ENCODE assay signal across 26 cellular contexts in the genomic region with DNA sequence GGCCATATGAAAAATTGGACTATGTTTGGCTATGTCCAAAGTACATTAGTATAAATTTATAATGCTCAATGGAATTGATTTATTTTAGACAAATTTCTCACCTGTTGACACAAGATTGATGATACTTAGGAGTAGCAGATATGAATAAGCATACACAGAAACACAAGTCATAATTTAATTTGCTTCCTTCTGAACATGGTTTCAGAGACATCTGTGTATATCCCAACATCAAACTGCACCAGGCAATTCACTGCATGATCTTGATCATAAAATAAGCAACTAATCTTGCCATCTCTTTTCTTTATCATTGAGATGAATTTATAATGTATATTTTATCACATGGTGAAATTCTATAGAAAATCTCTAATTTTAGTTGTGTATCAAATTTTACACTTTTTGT. TPM values are rescaled to one million over a fixed set of nuclear protein-coding genes. Genes with fewer than 3 reads are reported as not detected.
"Had no signal": no experiment of that assay in that cellular context is flagged by ENCODE, and none has a peak within 500 bp of the region (broad histone marks: within the 10 kb centered on the region; RNA-seq: fewer than 3 reads in every experiment).

No MANE protein-coding gene starts in this region.

- H3K36me3 Mint-ChIP-seq: WTC11 had no signal

- ATAC-seq: activated CD4-positive, alpha-beta T cell treated with anti-CD3 and anti-CD28 coated beads for 36 hours; gastrocnemius medialis; left lung; naive thymus-derived CD4-positive, alpha-beta T cell; WTC11 had no signal

- H3K4me1 ChIP-seq: esophagus squamous epithelium, gastrocnemius medialis, left lung, stomach, suprapubic skin, transverse colon had no signal

- H3K27ac Mint-ChIP-seq: activated CD4-positive, alpha-beta T cell treated with anti-CD3 and anti-CD28 coated beads for 36 hours; activated naive CD4-positive, alpha-beta T cell treated with anti-CD3 and anti-CD28 coated beads for 36 hours; activated naive CD8-positive, alpha-beta T cell treated with anti-CD3 and anti-CD28 coated beads, Interleukin-2, amount 10 ng/mL, durations not matched to agents 7 days and 5 days; endodermal cell; naive thymus-derived CD4-positive, alpha-beta T cell; progenitor cell of endocrine pancreas; WTC11 had no signal

- DNase-seq: activated CD4-positive, alpha-beta T cell treated with anti-CD3 and anti-CD28 coated beads for 36 hours; activated CD4-positive, alpha-beta T cell treated with anti-CD3 and anti-CD28 coated beads, Interleukin-2, amount 50 U/mL, for 4 hours; activated effector memory CD4-positive, alpha-beta T cell treated with Interleukin-2 at 50 U/mL for 16 hours; activated naive CD4-positive, alpha-beta T cell treated with anti-CD3 and anti-CD28 coated beads for 36 hours; activated naive CD8-positive, alpha-beta T cell treated with anti-CD3 and anti-CD28 coated beads, Interleukin-2, amount 10 ng/mL, durations not matched to agents 7 days and 5 days; activated T-cell treated with anti-CD3 and anti-CD28 coated beads, Interleukin-2, amount 50 U/mL, for 48 hours; amniotic stem cell; cortex of kidney; endodermal cell; esophagus squamous epithelium; gastrocnemius medialis; hippocampal formation; kidney glomerular epithelial cell; left lung; naive thymus-derived CD4-positive, alpha-beta T cell; retina; stomach; T1000; transverse colon; uterus had no signal

- H3K4me3 ChIP-seq: esophagus squamous epithelium, gastrocnemius medialis, left lung, lung, stomach, suprapubic skin, transverse colon, uterus had no signal

- H3K27me3 Mint-ChIP-seq: activated CD4-positive, alpha-beta T cell treated with anti-CD3 and anti-CD28 coated beads for 36 hours; activated naive CD8-positive, alpha-beta T cell treated with anti-CD3 and anti-CD28 coated beads, Interleukin-2, amount 10 ng/mL, durations not matched to agents 7 days and 5 days; naive thymus-derived CD4-positive, alpha-beta T cell had no signal

- H3K4me1 Mint-ChIP-seq: endodermal cell, WTC11 had no signal

- H3K9me3 ChIP-seq: esophagus squamous epithelium, gastrocnemius medialis, left lung, stomach, suprapubic skin, transverse colon, uterus had no signal

- H3K27ac ChIP-seq: esophagus squamous epithelium, gastrocnemius medialis, left lung, suprapubic skin, uterus had no signal

- H3K9me3 Mint-ChIP-seq: activated naive CD4-positive, alpha-beta T cell treated with anti-CD3 and anti-CD28 coated beads for 36 hours; endodermal cell; WTC11 had no signal

- H3K36me3 ChIP-seq: esophagus squamous epithelium, gastrocnemius medialis, left lung, stomach, suprapubic skin, transverse colon, uterus had no signal

- H3K27me3 ChIP-seq: esophagus squamous epithelium, gastrocnemius medialis, left lung, stomach, suprapubic skin, transverse colon, uterus had no signal

- H3K4me3 Mint-ChIP-seq: activated CD4-positive, alpha-beta T cell treated with anti-CD3 and anti-CD28 coated beads for 36 hours; activated naive CD4-positive, alpha-beta T cell treated with anti-CD3 and anti-CD28 coated beads for 36 hours; activated naive CD8-positive, alpha-beta T cell treated with anti-CD3 and anti-CD28 coated beads, Interleukin-2, amount 10 ng/mL, durations not matched to agents 7 days and 5 days; endodermal cell; WTC11 had no signal

RNA-seq across cellular contexts. Expression of a gene that starts 3.8 kb away (rescaled TPM):
- total RNA-seq: bronchial epithelial cell, endodermal cell, gastrocnemius medialis, left lung, osteocyte, progenitor cell of endocrine pancreas, suprapubic skin, WTC11 had no signal

RNA-seq across cellular contexts. Expression of a gene that starts 31.6 kb away (rescaled TPM):
- total RNA-seq: bronchial epithelial cell, endodermal cell, osteocyte, progenitor cell of endocrine pancreas had no signal
